Comparison of ENCODE assay signal across 10 cellular contexts in the genomic region with DNA sequence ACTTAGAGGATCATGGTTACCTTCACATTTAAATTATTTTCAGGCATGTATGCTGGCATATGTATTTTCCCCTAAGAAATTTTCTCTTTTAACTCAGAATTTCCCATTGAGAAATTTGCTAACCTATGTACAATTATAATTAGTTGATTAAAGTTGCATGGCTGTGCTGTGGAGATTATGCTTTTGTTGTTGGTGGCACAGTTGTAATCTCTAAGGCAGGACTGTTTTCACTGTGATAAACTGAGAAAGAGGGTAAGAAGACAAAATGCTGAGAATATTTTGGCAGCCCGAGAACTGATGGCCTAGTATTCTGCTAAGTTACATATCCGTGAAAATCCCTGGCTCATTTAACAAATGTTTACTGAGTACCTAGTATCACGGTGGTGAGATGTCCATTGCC. TPM values are rescaled to one million over a fixed set of nuclear protein-coding genes. Genes with fewer than 3 reads are reported as not detected.
DNase-seq lines count a peak whose midpoint lies in the region; ATAC-seq and TF ChIP-seq lines count a peak whose summit lies in the region.
"Had no signal": no experiment of that assay in that cellular context is flagged by ENCODE, and none has a peak within 500 bp of the region (broad histone marks: within the 10 kb centered on the region; RNA-seq: fewer than 3 reads in every experiment).

No MANE protein-coding gene starts in this region.

- H3K9ac ChIP-seq in BLaER1 (peak overlapping the region; percentile 36; the same call in 1 of the 2 replicates), HCT116 (ENCODE audit: low read length) (peak overlapping the region; percentile 75)

- no peak for TF ChIP-seq POLR2A in HCT116 (IDR thresholded peaks at IDR 0.05; ENCODE audit: borderline replicate concordance, extremely low read depth, insufficient read depth, insufficient read length)
- TF ChIP-seq POLR2A in adrenal gland (IDR thresholded peaks at IDR 0.05): no peak

- no peaks in the 10 kb centered on the region for H3K9me3 ChIP-seq in BLaER1
- no peaks in the 10 kb centered on the region for H3K9me3 ChIP-seq in HCT116 (ENCODE audit: control insufficient read depth in 1 of 2, insufficient read depth in 1 of 2, low read depth in 1 of 2, low read length in 2 of 2)
- H3K9me3 ChIP-seq in lower lobe of right lung: no peaks in the 10 kb centered on the region
- no peaks in the 10 kb centered on the region for H3K9me3 ChIP-seq in adrenal gland (replicated peaks in 1 of 3)

- H3K4me3 Mint-ChIP-seq in activated T-helper 17 cell treated with anti-CD3 and anti-CD28 coated beads, Interleukin-2, amount 50 U/mL, for 72 hours: peak overlapping the region; percentile 83

- H3K4me1 Mint-ChIP-seq in activated T-helper 17 cell treated with anti-CD3 and anti-CD28 coated beads, Interleukin-2, amount 50 U/mL, for 72 hours: peaks cover 15% of the 10 kb centered on the region

- H3K27me3 ChIP-seq in BLaER1: no peaks in the 10 kb centered on the region
- no peaks in the 10 kb centered on the region for H3K27me3 ChIP-seq in HCT116 (ENCODE audit: insufficient read depth, low read length)
- no peaks in the 10 kb centered on the region for H3K27me3 ChIP-seq in lower lobe of right lung (ENCODE audit: low read depth)
- no peaks in the 10 kb centered on the region for H3K27me3 ChIP-seq in adrenal gland

- peak overlapping the region; percentile 83 for H3K27ac Mint-ChIP-seq in activated T-helper 17 cell treated with anti-CD3 and anti-CD28 coated beads, Interleukin-2, amount 50 U/mL, for 72 hours

- peak overlapping the region; percentile 86 for H3K4me2 ChIP-seq in BLaER1
- H3K4me2 ChIP-seq in HCT116 (ENCODE audit: low read length): peak overlapping the region; percentile 83

- no peaks in the 10 kb centered on the region for H3K9me3 Mint-ChIP-seq in activated T-helper 17 cell treated with anti-CD3 and anti-CD28 coated beads, Interleukin-2, amount 50 U/mL, for 72 hours
- H3K9me3 Mint-ChIP-seq: dendritic cell treated with granulocyte-macrophage colony-stimulating factor and Interleukin-4, amounts not matched to agents 40 ng/mL and 50 ng/mL, for 4 days had no signal

- RAD21 ChIA-PET in HCT116 (lab: Charles Lee; ENCODE audit: low non-redundant PET in 1 of 2, low total read pairs in 2 of 2, uncharacterized antibody in 2 of 2, unreplicated experiment in 2 of 2): no interaction called here

- H4K20me1 ChIP-seq in BLaER1: 0 out of 2 replicates have a peak, but pooled peaks cover 4% of the 10 kb centered on the region
- no peaks in the 10 kb centered on the region for H4K20me1 ChIP-seq in HCT116 (ENCODE audit: insufficient read depth)

- ATAC-seq in HCT116 (no peak), lower lobe of right lung (no peak)
- ATAC-seq in activated T-helper 17 cell treated with anti-CD3 and anti-CD28 coated beads, Interleukin-2, amount 50 U/mL, for 72 hours (replicated peaks): no peak

- H3K4me1 ChIP-seq in BLaER1 (peaks cover 31% of the 10 kb centered on the region), HCT116 (ENCODE audit: control insufficient read depth in 1 of 2, insufficient read depth in 2 of 2, low read length in 2 of 2) (peaks cover 20 to 43% of the 10 kb centered on the region in 2 experiments), lower lobe of right lung (peaks cover 29% of the 10 kb centered on the region), adrenal gland (replicated peaks in 1 of 2) (peaks cover 11 to 34% of the 10 kb centered on the region in 2 donors)

- no peaks in the 10 kb centered on the region for H3K27me3 Mint-ChIP-seq in activated T-helper 17 cell treated with anti-CD3 and anti-CD28 coated beads, Interleukin-2, amount 50 U/mL, for 72 hours
- H3K27me3 Mint-ChIP-seq: dendritic cell treated with granulocyte-macrophage colony-stimulating factor and Interleukin-4, amounts not matched to agents 40 ng/mL and 50 ng/mL, for 4 days had no signal

- intact Hi-C loops in HCT116 (cut with micrococcal nuclease) (loop anchor here (2.0 kb wide), 1 partner anchor 61 kb away; no protein-coding TSS in a partner anchor), lower lobe of right lung (cut with DNase I) (no loop called here), adrenal gland (cut with DNase I) (no loop called here)

- no peak overlapping the region for H2AFZ ChIP-seq in HCT116 (ENCODE audit: low read depth, low read length, poor library complexity, severe bottlenecking)

- H3K36me3 ChIP-seq in BLaER1: peaks cover 14% of the 10 kb centered on the region
- peaks cover 5 to 18% of the 10 kb centered on the region in 2 experiments; a peak in 2 of 4 replicates for H3K36me3 ChIP-seq in HCT116 (ENCODE audit: control insufficient read depth in 1 of 2, insufficient read depth in 2 of 2, low read length in 2 of 2)
- peaks cover 15% of the 10 kb centered on the region for H3K36me3 ChIP-seq in lower lobe of right lung
- H3K36me3 ChIP-seq in adrenal gland (replicated peaks in 1 of 2): peaks cover 0 to 4% of the 10 kb centered on the region in 2 donors

- peaks cover 54% of the 10 kb centered on the region for H3K79me2 ChIP-seq in HCT116 (ENCODE audit: insufficient read depth, low read length)

- peaks cover 34% of the 10 kb centered on the region for H3K36me3 Mint-ChIP-seq in activated T-helper 17 cell treated with anti-CD3 and anti-CD28 coated beads, Interleukin-2, amount 50 U/mL, for 72 hours (ENCODE audit: low read depth)

- peak overlapping the region; percentile 80 for H3K4me3 ChIP-seq in BLaER1
- peak overlapping the region in 1 of 2 experiments; percentile 70; a peak in 2 of 4 replicates for H3K4me3 ChIP-seq in HCT116 (replicated peaks in 1 of 2; ENCODE audit: low read depth in 1 of 2, low read length in 2 of 2)
- H3K4me3 ChIP-seq in lower lobe of right lung: peak overlapping the region; percentile 76
- peak overlapping the region in 1 of 4 donors; percentile 85 for H3K4me3 ChIP-seq in adrenal gland

- no TSS peak for BruUV-seq in HCT116 (replicated peaks; lab: Mats Ljungman, UMichigan)

- POLR2A ChIA-PET in HCT116 (lab: Charles Lee): no interaction called here

- no peak for TF ChIP-seq RAD21 in HCT116 (IDR thresholded peaks at IDR 0.05; ENCODE audit: low read depth)

- TF ChIP-seq CTCF in HCT116 (IDR thresholded peaks at IDR 0.05 in 2 of 3, conservative IDR thresholded peaks at IDR 0.05 in 1 of 3; ENCODE audit: borderline replicate concordance in 1 of 3, insufficient read depth in 1 of 3, low read depth in 2 of 3, low read length in 2 of 3): no peak
- no peak for TF ChIP-seq CTCF in lower lobe of right lung (IDR thresholded peaks at IDR 0.05)
- no peak for TF ChIP-seq CTCF in adrenal gland (IDR thresholded peaks at IDR 0.05)

- H3K27ac ChIP-seq in BLaER1 (no peak overlapping the region; the same call in 1 of the 2 replicates), HCT116 (ENCODE audit: low read depth, low read length) (peak overlapping the region; percentile 92; the same call in 1 of the 2 replicates), lower lobe of right lung (no peak overlapping the region), adrenal gland (no peak overlapping the region)

- CTCF ChIA-PET in HCT116 (lab: Charles Lee): no interaction called here

- 68 to 87% (median 77%) methylated on average over 3 of the region's 3 CpGs for WGBS in adrenal gland, 4 donors

- no peaks in the 10 kb centered on the region for H3K9me2 ChIP-seq in HCT116 (ENCODE audit: insufficient read depth)

- DNase-seq in HCT116 (ENCODE audit: low read depth, low spot score) (no peak), lower lobe of right lung (no peak), dermis blood vessel endothelial cell (no peak), anterior cingulate cortex (lab: John Stamatoyannopoulos, UW) (no peak), occipital lobe (lab: John Stamatoyannopoulos, UW) (no peak), adrenal gland (no peak)
- DNase-seq: NCI-H1105 had no signal

TF ChIP-seq in HCT116, 20 proteins besides CTCF, POLR2A, EP300 and RAD21:
- no peak for TF ChIP-seq ELF1 (IDR thresholded peaks at IDR 0.05; ENCODE audit: borderline replicate concordance, low read depth)
- TF ChIP-seq SRF (IDR thresholded peaks at IDR 0.05; ENCODE audit: low read depth): no peak
- no peak for TF ChIP-seq SP1 (IDR thresholded peaks at IDR 0.05; ENCODE audit: low read depth)
- TF ChIP-seq, protein P1, sequence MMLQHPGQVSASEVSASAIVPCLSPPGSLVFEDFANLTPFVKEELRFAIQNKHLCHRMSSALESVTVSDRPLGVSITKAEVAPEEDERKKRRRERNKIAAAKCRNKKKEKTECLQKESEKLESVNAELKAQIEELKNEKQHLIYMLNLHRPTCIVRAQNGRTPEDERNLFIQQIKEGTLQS (IDR thresholded peaks at IDR 0.05): no peak
- no peak for TF ChIP-seq YY1 (IDR thresholded peaks at IDR 0.05; ENCODE audit: extremely low read depth, insufficient replicate concordance, low read depth, low read length)
- no peak for TF ChIP-seq CEBPB (IDR thresholded peaks at IDR 0.05; ENCODE audit: low read depth)
- no peak for TF ChIP-seq TCF7L2 (IDR thresholded peaks at IDR 0.05; ENCODE audit: borderline replicate concordance, extremely low read depth, insufficient read depth, insufficient read length)

RNA-seq across cellular contexts. Expression of a gene that starts 1.4 kb away (rescaled TPM):
- 33.0 TPM for total RNA-seq in HCT116 (2021; ENCODE audit: unreplicated experiment)
- 8.8 and 13.2 TPM in 2 replicates for polyA plus RNA-seq in HCT116 (2012)
- total RNA-seq in activated T-helper 17 cell treated with anti-CD3 and anti-CD28 coated beads, Interleukin-2, amount 50 U/mL, for 72 hours: 10 to 100 TPM; 14.3 to 19.7 TPM
- total RNA-seq in lower lobe of right lung: 25.7 TPM
- total RNA-seq in dermis blood vessel endothelial cell: 35.4 and 50.7 TPM in 2 replicates
- 11.2 TPM for total RNA-seq in occipital lobe
- 10 to 100 TPM; 11.2 to 31.8 (median 19.6) TPM for total RNA-seq in adrenal gland
- 10 to 100 TPM; 11.4 to 22.3 (median 14.2) TPM for polyA plus RNA-seq in adrenal gland
